1 cellular context compared by ENCODE assay signal in the genomic region with DNA sequence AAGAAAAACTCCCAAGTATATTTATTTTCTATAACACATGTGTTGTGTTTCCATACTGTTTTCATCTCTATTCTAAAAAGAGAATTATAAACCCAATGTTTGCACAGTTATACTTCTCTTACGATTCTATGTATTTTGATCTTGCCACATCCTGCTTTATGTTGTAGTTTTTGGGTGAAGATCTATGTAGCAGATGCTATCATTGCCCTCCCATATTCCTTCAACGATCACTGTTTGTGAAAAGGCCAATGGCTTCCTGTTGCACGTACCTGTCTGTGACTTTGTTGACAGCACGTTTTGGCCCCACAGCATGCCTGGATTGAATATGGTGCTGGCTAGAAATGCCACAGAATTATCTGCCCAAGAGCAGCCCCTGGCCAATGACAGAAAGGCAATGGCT.
TF ChIP-seq lines count a peak whose summit lies in the region.

No MANE protein-coding gene starts in this region.

TF ChIP-seq in GM23338, 12 proteins besides CTCF, POLR2A, EP300 and RAD21:
- no peak for TF ChIP-seq REST (IDR thresholded peaks at IDR 0.05; ENCODE audit: unreplicated experiment)
- TF ChIP-seq ZNF114 (CRISPR knock-in tag; IDR thresholded peaks at IDR 0.05) = no peak
- TF ChIP-seq ZNF462 (CRISPR knock-in tag; IDR thresholded peaks at IDR 0.05) = no peak
- TF ChIP-seq JUNB (IDR thresholded peaks at IDR 0.05; ENCODE audit: unreplicated experiment) = no peak
- no peak for TF ChIP-seq NANOG (IDR thresholded peaks at IDR 0.05; ENCODE audit: borderline replicate concordance)
- TF ChIP-seq EZH2phosphoT487 (IDR thresholded peaks at IDR 0.05; ENCODE audit: unreplicated experiment) = no peak
- no peak for TF ChIP-seq ZNF331 (CRISPR knock-in tag; IDR thresholded peaks at IDR 0.05; ENCODE audit: low read depth)
- TF ChIP-seq CREB1 (CRISPR knock-in tag; IDR thresholded peaks at IDR 0.05; ENCODE audit: low read depth) = no peak
